In the genomic region with DNA sequence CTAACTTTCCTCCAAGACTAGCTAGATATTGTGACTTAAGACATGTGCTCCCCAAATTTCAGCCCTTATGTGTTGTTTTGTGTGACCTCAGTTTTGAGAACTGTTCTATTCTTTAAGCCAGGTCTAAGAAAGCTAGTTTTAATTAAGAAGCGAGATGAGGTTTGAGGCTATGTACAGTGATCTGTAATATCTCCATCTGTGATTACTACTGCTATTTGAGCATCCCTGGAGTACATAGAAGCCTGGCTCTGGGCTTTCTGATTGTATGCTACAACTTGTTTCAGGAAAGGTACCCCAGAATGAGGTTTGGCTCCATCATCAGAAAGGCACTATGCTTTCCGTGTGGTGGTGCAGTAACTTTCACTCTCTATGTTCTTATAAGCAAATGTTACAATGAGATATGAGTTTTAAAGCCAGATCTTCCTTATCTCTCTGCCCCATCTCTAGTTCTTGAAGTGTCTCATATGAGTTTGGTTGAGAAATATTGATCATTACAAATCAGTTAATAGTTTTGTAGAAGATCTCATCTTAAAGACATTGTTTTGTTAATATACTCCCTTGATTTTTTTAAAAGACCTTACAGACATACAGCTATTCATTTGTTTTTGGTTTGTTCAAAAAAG, we compare ENCODE assay signal across 11 cellular contexts. TPM values are rescaled to one million over a fixed set of nuclear protein-coding genes. Genes with fewer than 3 reads are reported as not detected.
A peak's percentile ranks its signal among the peaks of the same experiment; 100 is the strongest.
DNase-seq lines count a peak whose midpoint lies in the region; TF ChIP-seq lines count a peak whose summit lies in the region.
"Had no signal": no experiment of that assay in that cellular context is flagged by ENCODE, and none has a peak within 500 bp of the region (broad histone marks: within the 10 kb centered on the region; RNA-seq: fewer than 3 reads in every experiment).

No MANE protein-coding gene starts in this region.

- peak overlapping the region; percentile 95 for H3K9ac ChIP-seq in SK-N-SH

- TF ChIP-seq RAD21 in SK-N-SH (IDR thresholded peaks at IDR 0.05; ENCODE audit: low read length) = no peak

- TF ChIP-seq CTCF in BJ (IDR thresholded peaks at IDR 0.05; ENCODE audit: insufficient read depth, low read depth, low read length) = no peak
- no peak for TF ChIP-seq CTCF in SK-N-SH (IDR thresholded peaks at IDR 0.05)
- no peak for TF ChIP-seq CTCF in foreskin fibroblast (IDR thresholded peaks at IDR 0.05; ENCODE audit: low read depth, low read length)
- no peak for TF ChIP-seq CTCF in prostate gland (IDR thresholded peaks at IDR 0.05)
- TF ChIP-seq CTCF in testis (IDR thresholded peaks at IDR 0.05) = no peak

- peaks cover 62% of the 10 kb centered on the region for H3K79me2 ChIP-seq in SK-N-SH (ENCODE audit: insufficient read depth)

- peaks cover 48% of the 10 kb centered on the region for H3F3A ChIP-seq in SK-N-SH (replicated peaks; ENCODE audit: insufficient read depth)

- H2AFZ ChIP-seq in SK-N-SH (ENCODE audit: low read depth) = no peak overlapping the region

- POLR2A ChIA-PET in BJ (lab: Charles Lee) = interaction anchor here (0.5 to 1.0 kb wide), 2 partner anchors 192 to 217 kb away, joined by 3 to 7 read pairs; no protein-coding TSS in a partner anchor
- POLR2A ChIA-PET in SK-N-SH (lab: Yijun Ruan, JAX) = interaction anchor here (0.6 to 8.7 kb wide), 36 partner anchors 9 to 252 kb away, joined by 3 to 450 read pairs (median 6); partner anchors contain the start of genes NUF2 and RGS5

- H3K9me2 ChIP-seq in SK-N-SH = no peaks in the 10 kb centered on the region

- intact Hi-C loops in prostate gland (cut with DNase I) = loop anchor here (5.0 to 10.0 kb wide), 3 partner anchors 103 to 248 kb away; no protein-coding TSS in a partner anchor
- intact Hi-C loops in testis (cut with DNase I; ENCODE audit: low total_unique reads) = loop anchor here (10.0 kb wide), 1 partner anchor 105 kb away; no protein-coding TSS in a partner anchor

- TF ChIP-seq POLR2A in prostate gland (IDR thresholded peaks at IDR 0.05) (no peak), testis (IDR thresholded peaks at IDR 0.05) (no peak)

- H3K4me1 ChIP-seq in SK-N-SH (ENCODE audit: control insufficient read depth in 1 of 2, insufficient read depth in 2 of 2, low read depth in 1 of 2, low read length in 1 of 2) (peaks cover 28 to 32% of the 10 kb centered on the region in 2 experiments; a peak in 3 of 4 replicates), prostate gland (replicated peaks) (no peaks in the 10 kb centered on the region), testis (no peaks in the 10 kb centered on the region)

- 6% methylated on average over 2 of the region's 2 CpGs for WGBS in SK-N-SH (ENCODE audit: low lambda C conversion rate)
- 39% methylated on average over 2 of the region's 2 CpGs for WGBS in prostate gland
- WGBS in testis, 2 donors = 33 to 41% methylated on average over 2 of the region's 2 CpGs

- no peaks in the 10 kb centered on the region for H3K9me3 ChIP-seq in SK-N-SH
- H3K9me3 ChIP-seq in prostate gland = no peaks in the 10 kb centered on the region
- H3K9me3 ChIP-seq in testis = no peaks in the 10 kb centered on the region

- H4K20me1 ChIP-seq in SK-N-SH (ENCODE audit: insufficient read depth) = peaks cover 11% of the 10 kb centered on the region; the same call in 1 of the 2 replicates

- peak overlapping the region; percentile 91 to 99 for H3K27ac ChIP-seq in SK-N-SH (ENCODE audit: low read depth in 2 of 2, low read length in 1 of 2)
- no peak overlapping the region for H3K27ac ChIP-seq in prostate gland
- H3K27ac ChIP-seq in testis = no peak overlapping the region

- CTCF ChIA-PET in BJ (lab: Yijun Ruan, JAX) (interaction anchor here (0.5 to 9.7 kb wide), 41 partner anchors 9 to 1571 kb away, joined by 3 to 117 read pairs (median 5); no protein-coding TSS in a partner anchor), SK-N-SH (lab: Yijun Ruan, JAX) (interaction anchor here (0.6 to 8.4 kb wide), 25 partner anchors 13 to 270 kb away, joined by 3 to 120 read pairs (median 7); partner anchors contain the start of gene NUF2)

- DNase-seq in BJ (ENCODE audit: low read depth) = no peak
- no peak for DNase-seq in SK-N-SH
- DNase-seq in foreskin fibroblast = no peak
- no peak for DNase-seq in prostate gland (ENCODE audit: low spot score)
- no peak for DNase-seq in DMS 273 treated with DMSO at 0.1 percent for 48 hours (lab: John Stamatoyannopoulos, UW)
- no peak for DNase-seq in T-helper 2 cell
- DNase-seq in globus pallidus (ENCODE audit: low spot score) = no peak
- no peak for DNase-seq in testis
- DNase-seq: activated effector memory CD4-positive, alpha-beta T cell treated with anti-CD3 and anti-CD28 coated beads, Interleukin-2, amount 50 U/mL, for 16 hours; CD4-positive, CD25-positive, alpha-beta regulatory T cell; stimulated activated naive CD4-positive, alpha-beta T cell treated with Interleukin-2 at 50 U/mL for 16 hours had no signal

- H3K36me3 ChIP-seq in BJ (ENCODE audit: control insufficient read depth, insufficient read depth, low read length) (peaks cover 9% of the 10 kb centered on the region; the same call in 1 of the 2 replicates), SK-N-SH (replicated peaks in 1 of 2; ENCODE audit: control insufficient read depth in 1 of 2, insufficient read depth in 2 of 2, low read length in 1 of 2) (peaks cover 47 to 48% of the 10 kb centered on the region in 2 experiments), prostate gland (no peaks in the 10 kb centered on the region), testis (ENCODE audit: low read depth, missing control alignments) (no peaks in the 10 kb centered on the region)

- H3K27me3 ChIP-seq in BJ (ENCODE audit: control insufficient read depth, insufficient read depth, low read length) (no peaks in the 10 kb centered on the region), SK-N-SH (ENCODE audit: insufficient read depth) (no peaks in the 10 kb centered on the region), prostate gland (replicated peaks; ENCODE audit: insufficient read depth) (no peaks in the 10 kb centered on the region), testis (no peaks in the 10 kb centered on the region)

- peak overlapping the region; percentile 35 for H3K4me3 ChIP-seq in BJ (ENCODE audit: low read depth, low read length)
- H3K4me3 ChIP-seq in SK-N-SH (ENCODE audit: low read depth in 2 of 2, low read length in 1 of 2) = peak overlapping the region; percentile 69 to 82
- H3K4me3 ChIP-seq in foreskin fibroblast (ENCODE audit: low read depth in 1 of 2, low read length in 2 of 2) = peak overlapping the region; percentile 57 to 61
- H3K4me3 ChIP-seq in prostate gland = peak overlapping the region; percentile 0 to 11
- no peak overlapping the region for H3K4me3 ChIP-seq in testis

- peak overlapping the region; percentile 85 for H3K4me2 ChIP-seq in SK-N-SH

- TF ChIP-seq EP300 in SK-N-SH (IDR thresholded peaks at IDR 0.05; ENCODE audit: borderline replicate concordance in 1 of 2, low read depth in 1 of 2, low read length in 1 of 2) = no peak

TF ChIP-seq in SK-N-SH, 30 proteins besides CTCF, POLR2A, EP300 and RAD21 (continues in another document):
- TF ChIP-seq REST (IDR thresholded peaks at IDR 0.05; ENCODE audit: low read depth, low read length) (no peak), EZH2phosphoT487 (IDR thresholded peaks at IDR 0.05; ENCODE audit: borderline replicate concordance, low read depth) (no peak), RFX5 (IDR thresholded peaks at IDR 0.05; ENCODE audit: low read length) (no peak), GATA2 (CRISPR knock-in tag; IDR thresholded peaks at IDR 0.05) (peak; percentile 40; the same call in 1 of the 2 replicates), MXI1 (IDR thresholded peaks at IDR 0.05; ENCODE audit: low read depth, low read length) (peak; percentile 26; the same call in 1 of the 2 replicates), MAX (IDR thresholded peaks at IDR 0.05; ENCODE audit: low read depth) (no peak)

RNA-seq across cellular contexts. Expression of gene RGS4, which starts 0.6 kb away (rescaled TPM):
- polyA plus RNA-seq in BJ (2011; rRNA removed) = 25.8 and 26.4 TPM in 2 replicates
- polyA minus RNA-seq in BJ (2011; rRNA and poly(A)+ RNA removed) = 7.1 and 10.4 TPM in 2 replicates
- polyA plus RNA-seq in SK-N-SH (2012; rRNA removed) = 124 and 193 TPM in 2 replicates
- 212 and 232 TPM in 2 replicates for polyA plus RNA-seq in SK-N-SH (2012; cell fraction: cytosol; rRNA removed)
- 79.0 and 164 TPM in 2 replicates for polyA plus RNA-seq in SK-N-SH (2012; cell fraction: nucleus; rRNA removed)
- total RNA-seq in prostate gland = 10 to 100 TPM in 1 of 2 donors, 1 to 10 TPM in 1; 3.0 to 11.1 TPM
- total RNA-seq in testis = 1 to 10 TPM; 3.4 to 3.5 TPM
- 8.9 TPM for polyA plus RNA-seq in testis (ENCODE audit: insufficient read depth, low read depth, low replicate concordance)
- total RNA-seq: CD4-positive, CD25-positive, alpha-beta regulatory T cell had no signal
- polyA plus RNA-seq: CD4-positive, CD25-positive, alpha-beta regulatory T cell had no signal

Comparison
In these comparisons a context has a peak if more than half of its experiments do, and no peak if none do; other contexts are left out.
1. H3K4me3 ChIP-seq: peak in BJ (single experiment), SK-N-SH (2 of 2), foreskin fibroblast (2 of 2) and prostate gland (2 of 2); none in testis (0 of 2).
2. H3K27ac ChIP-seq: peak in SK-N-SH (2 of 2); none in prostate gland (0 of 2) and testis (0 of 2).